In the genomic region with DNA sequence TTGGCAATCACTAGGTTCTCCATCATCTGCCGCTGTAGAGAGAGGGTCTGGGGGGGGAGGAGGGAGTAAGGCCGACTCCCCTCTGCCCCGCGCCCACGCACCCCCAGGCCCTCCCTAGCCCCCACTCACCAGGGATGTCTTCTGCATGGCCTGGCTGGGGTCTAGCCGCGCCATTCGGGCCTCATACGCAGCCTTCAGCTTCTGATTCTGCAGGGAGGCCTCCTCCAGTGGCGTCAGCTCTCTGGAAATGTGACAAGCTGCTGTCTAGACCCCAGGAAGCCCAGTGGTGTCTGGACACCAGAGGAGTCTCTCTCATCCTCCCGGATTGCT, we compare ENCODE assay signal across 1 cellular context.
TF ChIP-seq lines count a peak whose summit lies in the region.

No MANE protein-coding gene starts in this region.

TF ChIP-seq in WTC11, 78 proteins besides CTCF, POLR2A, EP300 and RAD21 (continued from another document):
- TF ChIP-seq, protein P1, sequence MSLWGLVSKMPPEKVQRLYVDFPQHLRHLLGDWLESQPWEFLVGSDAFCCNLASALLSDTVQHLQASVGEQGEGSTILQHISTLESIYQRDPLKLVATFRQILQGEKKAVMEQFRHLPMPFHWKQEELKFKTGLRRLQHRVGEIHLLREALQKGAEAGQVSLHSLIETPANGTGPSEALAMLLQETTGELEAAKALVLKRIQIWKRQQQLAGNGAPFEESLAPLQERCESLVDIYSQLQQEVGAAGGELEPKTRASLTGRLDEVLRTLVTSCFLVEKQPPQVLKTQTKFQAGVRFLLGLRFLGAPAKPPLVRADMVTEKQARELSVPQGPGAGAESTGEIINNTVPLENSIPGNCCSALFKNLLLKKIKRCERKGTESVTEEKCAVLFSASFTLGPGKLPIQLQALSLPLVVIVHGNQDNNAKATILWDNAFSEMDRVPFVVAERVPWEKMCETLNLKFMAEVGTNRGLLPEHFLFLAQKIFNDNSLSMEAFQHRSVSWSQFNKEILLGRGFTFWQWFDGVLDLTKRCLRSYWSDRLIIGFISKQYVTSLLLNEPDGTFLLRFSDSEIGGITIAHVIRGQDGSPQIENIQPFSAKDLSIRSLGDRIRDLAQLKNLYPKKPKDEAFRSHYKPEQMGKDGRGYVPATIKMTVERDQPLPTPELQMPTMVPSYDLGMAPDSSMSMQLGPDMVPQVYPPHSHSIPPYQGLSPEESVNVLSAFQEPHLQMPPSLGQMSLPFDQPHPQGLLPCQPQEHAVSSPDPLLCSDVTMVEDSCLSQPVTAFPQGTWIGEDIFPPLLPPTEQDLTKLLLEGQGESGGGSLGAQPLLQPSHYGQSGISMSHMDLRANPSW (CRISPR knock-in tag; conservative IDR thresholded peaks at IDR 0.05; ENCODE audit: low read depth): no peak
- TF ChIP-seq, protein P2, sequence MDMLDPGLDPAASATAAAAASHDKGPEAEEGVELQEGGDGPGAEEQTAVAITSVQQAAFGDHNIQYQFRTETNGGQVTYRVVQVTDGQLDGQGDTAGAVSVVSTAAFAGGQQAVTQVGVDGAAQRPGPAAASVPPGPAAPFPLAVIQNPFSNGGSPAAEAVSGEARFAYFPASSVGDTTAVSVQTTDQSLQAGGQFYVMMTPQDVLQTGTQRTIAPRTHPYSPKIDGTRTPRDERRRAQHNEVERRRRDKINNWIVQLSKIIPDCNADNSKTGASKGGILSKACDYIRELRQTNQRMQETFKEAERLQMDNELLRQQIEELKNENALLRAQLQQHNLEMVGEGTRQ (CRISPR knock-in tag; IDR thresholded peaks at IDR 0.05): no peak
- TF ChIP-seq MXD4 (CRISPR knock-in tag; IDR thresholded peaks at IDR 0.05; ENCODE audit: borderline replicate concordance): no peak
- TF ChIP-seq, protein P3, sequence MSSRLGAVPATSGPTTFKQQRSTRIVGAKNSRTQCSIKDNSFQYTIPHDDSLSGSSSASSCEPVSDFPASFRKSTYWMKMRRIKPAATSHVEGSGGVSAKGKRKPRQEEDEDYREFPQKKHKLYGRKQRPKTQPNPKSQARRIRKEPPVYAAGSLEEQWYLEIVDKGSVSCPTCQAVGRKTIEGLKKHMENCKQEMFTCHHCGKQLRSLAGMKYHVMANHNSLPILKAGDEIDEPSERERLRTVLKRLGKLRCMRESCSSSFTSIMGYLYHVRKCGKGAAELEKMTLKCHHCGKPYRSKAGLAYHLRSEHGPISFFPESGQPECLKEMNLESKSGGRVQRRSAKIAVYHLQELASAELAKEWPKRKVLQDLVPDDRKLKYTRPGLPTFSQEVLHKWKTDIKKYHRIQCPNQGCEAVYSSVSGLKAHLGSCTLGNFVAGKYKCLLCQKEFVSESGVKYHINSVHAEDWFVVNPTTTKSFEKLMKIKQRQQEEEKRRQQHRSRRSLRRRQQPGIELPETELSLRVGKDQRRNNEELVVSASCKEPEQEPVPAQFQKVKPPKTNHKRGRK (CRISPR knock-in tag; IDR thresholded peaks at IDR 0.05; ENCODE audit: borderline replicate concordance): no peak
- TF ChIP-seq, protein P4, sequence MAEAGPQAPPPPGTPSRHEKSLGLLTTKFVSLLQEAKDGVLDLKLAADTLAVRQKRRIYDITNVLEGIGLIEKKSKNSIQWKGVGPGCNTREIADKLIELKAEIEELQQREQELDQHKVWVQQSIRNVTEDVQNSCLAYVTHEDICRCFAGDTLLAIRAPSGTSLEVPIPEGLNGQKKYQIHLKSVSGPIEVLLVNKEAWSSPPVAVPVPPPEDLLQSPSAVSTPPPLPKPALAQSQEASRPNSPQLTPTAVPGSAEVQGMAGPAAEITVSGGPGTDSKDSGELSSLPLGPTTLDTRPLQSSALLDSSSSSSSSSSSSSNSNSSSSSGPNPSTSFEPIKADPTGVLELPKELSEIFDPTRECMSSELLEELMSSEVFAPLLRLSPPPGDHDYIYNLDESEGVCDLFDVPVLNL (CRISPR knock-in tag; IDR thresholded peaks at IDR 0.05; ENCODE audit: borderline replicate concordance, low read depth): no peak
- no peak for TF ChIP-seq JUN (CRISPR knock-in tag; IDR thresholded peaks at IDR 0.05)
- TF ChIP-seq, protein P5, sequence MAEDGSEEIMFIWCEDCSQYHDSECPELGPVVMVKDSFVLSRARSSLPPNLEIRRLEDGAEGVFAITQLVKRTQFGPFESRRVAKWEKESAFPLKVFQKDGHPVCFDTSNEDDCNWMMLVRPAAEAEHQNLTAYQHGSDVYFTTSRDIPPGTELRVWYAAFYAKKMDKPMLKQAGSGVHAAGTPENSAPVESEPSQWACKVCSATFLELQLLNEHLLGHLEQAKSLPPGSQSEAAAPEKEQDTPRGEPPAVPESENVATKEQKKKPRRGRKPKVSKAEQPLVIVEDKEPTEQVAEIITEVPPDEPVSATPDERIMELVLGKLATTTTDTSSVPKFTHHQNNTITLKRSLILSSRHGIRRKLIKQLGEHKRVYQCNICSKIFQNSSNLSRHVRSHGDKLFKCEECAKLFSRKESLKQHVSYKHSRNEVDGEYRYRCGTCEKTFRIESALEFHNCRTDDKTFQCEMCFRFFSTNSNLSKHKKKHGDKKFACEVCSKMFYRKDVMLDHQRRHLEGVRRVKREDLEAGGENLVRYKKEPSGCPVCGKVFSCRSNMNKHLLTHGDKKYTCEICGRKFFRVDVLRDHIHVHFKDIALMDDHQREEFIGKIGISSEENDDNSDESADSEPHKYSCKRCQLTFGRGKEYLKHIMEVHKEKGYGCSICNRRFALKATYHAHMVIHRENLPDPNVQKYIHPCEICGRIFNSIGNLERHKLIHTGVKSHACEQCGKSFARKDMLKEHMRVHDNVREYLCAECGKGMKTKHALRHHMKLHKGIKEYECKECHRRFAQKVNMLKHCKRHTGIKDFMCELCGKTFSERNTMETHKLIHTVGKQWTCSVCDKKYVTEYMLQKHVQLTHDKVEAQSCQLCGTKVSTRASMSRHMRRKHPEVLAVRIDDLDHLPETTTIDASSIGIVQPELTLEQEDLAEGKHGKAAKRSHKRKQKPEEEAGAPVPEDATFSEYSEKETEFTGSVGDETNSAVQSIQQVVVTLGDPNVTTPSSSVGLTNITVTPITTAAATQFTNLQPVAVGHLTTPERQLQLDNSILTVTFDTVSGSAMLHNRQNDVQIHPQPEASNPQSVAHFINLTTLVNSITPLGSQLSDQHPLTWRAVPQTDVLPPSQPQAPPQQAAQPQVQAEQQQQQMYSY (CRISPR knock-in tag; IDR thresholded peaks at IDR 0.05): no peak
- TF ChIP-seq CBFB (CRISPR knock-in tag; IDR thresholded peaks at IDR 0.05; ENCODE audit: low read depth): no peak
- TF ChIP-seq, protein P6, sequence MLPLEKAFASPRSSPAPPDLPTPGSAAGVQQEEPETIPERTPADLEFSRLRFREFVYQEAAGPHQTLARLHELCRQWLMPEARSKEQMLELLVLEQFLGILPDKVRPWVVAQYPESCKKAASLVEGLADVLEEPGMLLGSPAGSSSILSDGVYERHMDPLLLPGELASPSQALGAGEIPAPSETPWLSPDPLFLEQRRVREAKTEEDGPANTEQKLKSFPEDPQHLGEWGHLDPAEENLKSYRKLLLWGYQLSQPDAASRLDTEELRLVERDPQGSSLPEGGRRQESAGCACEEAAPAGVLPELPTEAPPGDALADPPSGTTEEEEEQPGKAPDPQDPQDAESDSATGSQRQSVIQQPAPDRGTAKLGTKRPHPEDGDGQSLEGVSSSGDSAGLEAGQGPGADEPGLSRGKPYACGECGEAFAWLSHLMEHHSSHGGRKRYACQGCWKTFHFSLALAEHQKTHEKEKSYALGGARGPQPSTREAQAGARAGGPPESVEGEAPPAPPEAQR (CRISPR knock-in tag; IDR thresholded peaks at IDR 0.05): no peak
- TF ChIP-seq RORB (CRISPR knock-in tag; IDR thresholded peaks at IDR 0.05): no peak
- TF ChIP-seq MYBL2 (CRISPR knock-in tag; IDR thresholded peaks at IDR 0.05): no peak
- TF ChIP-seq, protein P7, sequence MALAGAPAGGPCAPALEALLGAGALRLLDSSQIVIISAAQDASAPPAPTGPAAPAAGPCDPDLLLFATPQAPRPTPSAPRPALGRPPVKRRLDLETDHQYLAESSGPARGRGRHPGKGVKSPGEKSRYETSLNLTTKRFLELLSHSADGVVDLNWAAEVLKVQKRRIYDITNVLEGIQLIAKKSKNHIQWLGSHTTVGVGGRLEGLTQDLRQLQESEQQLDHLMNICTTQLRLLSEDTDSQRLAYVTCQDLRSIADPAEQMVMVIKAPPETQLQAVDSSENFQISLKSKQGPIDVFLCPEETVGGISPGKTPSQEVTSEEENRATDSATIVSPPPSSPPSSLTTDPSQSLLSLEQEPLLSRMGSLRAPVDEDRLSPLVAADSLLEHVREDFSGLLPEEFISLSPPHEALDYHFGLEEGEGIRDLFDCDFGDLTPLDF (CRISPR knock-in tag; IDR thresholded peaks at IDR 0.05): no peak
